Comparison of ENCODE assay signal across 20 cellular contexts in genomic region chr18:8711736-8712135, GRCh38.
"Had no signal": no experiment of that assay in that cellular context is flagged by ENCODE, and none has a peak within 500 bp of the region (broad histone marks: within the 10 kb centered on the region; RNA-seq: fewer than 3 reads in every experiment).

No MANE protein-coding gene starts in this region.

- DNase-seq: activated B cell treated with CpG ODN at 0.5 μM for 24 hours; activated CD4-positive, alpha-beta T cell treated with anti-CD3 and anti-CD28 coated beads, Interleukin-2, amount 50 U/mL, for 1 hour; activated effector memory CD4-positive, alpha-beta T cell treated with Interleukin-2 at 50 U/mL for 16 hours; amniotic stem cell; brain microvascular endothelial cell; dorsolateral prefrontal cortex; foreskin fibroblast; heart left ventricle; islet precursor cell; mammary epithelial cell; occipital lobe; stimulated activated CD4-positive, alpha-beta T cell treated with anti-CD3 and anti-CD28 coated beads, Interleukin-2, amount 100 ng/mL, for 48 hours; stimulated activated naive CD8-positive, alpha-beta T cell treated with anti-CD3 and anti-CD28 coated beads, Interleukin-15, amount 100 ng/mL, for 72 hours had no signal

- H3K9me3 ChIP-seq: heart left ventricle, thoracic aorta had no signal

- H3K9me3 Mint-ChIP-seq: activated naive CD4-positive, alpha-beta T cell treated with anti-CD3 and anti-CD28 coated beads, Interleukin-2, amount 50 U/mL, for 72 hours; stimulated activated naive CD8-positive, alpha-beta T cell treated with anti-CD3 and anti-CD28 coated beads, Interleukin-15, amount 100 ng/mL, for 72 hours; T-helper 1 cell treated with Interleukin-12 subunit alpha and Interleukin-12 subunit beta and Interleukin-4 antibody, amounts not matched to agents 30 μg/mL and 1 μg/mL, for 36 hours had no signal

- H3K27ac Mint-ChIP-seq: activated B cell treated with CpG ODN at 0.5 μM for 24 hours; activated naive CD4-positive, alpha-beta T cell treated with anti-CD3 and anti-CD28 coated beads, Interleukin-2, amount 50 U/mL, for 72 hours; nephron; stimulated activated naive CD8-positive, alpha-beta T cell treated with anti-CD3 and anti-CD28 coated beads, Interleukin-15, amount 100 ng/mL, for 72 hours; T-helper 1 cell treated with Interleukin-12 subunit alpha and Interleukin-12 subunit beta and Interleukin-4 antibody, amounts not matched to agents 30 μg/mL and 1 μg/mL, for 36 hours had no signal

- ATAC-seq: activated naive CD4-positive, alpha-beta T cell treated with anti-CD3 and anti-CD28 coated beads, Interleukin-2, amount 50 U/mL, for 72 hours; esophagus mucosa; left lobe of liver; stimulated activated naive CD8-positive, alpha-beta T cell treated with anti-CD3 and anti-CD28 coated beads, Interleukin-15, amount 100 ng/mL, for 72 hours had no signal

- H3K27me3 ChIP-seq: brain microvascular endothelial cell, dorsolateral prefrontal cortex had no signal

- H3K4me3 Mint-ChIP-seq: activated B cell treated with CpG ODN at 0.5 μM for 24 hours; nephron; stimulated activated naive CD8-positive, alpha-beta T cell treated with anti-CD3 and anti-CD28 coated beads, Interleukin-15, amount 100 ng/mL, for 72 hours; T-helper 1 cell treated with Interleukin-12 subunit alpha and Interleukin-12 subunit beta and Interleukin-4 antibody, amounts not matched to agents 30 μg/mL and 1 μg/mL, for 36 hours had no signal

- H3K4me3 ChIP-seq: heart left ventricle, thoracic aorta had no signal

- H3K36me3 ChIP-seq: heart left ventricle, thoracic aorta had no signal

- FAIRE-seq: endometrium had no signal

- H3K27ac ChIP-seq: brain microvascular endothelial cell, thoracic aorta had no signal
